ENCODE assay signal across 8 cellular contexts in the genomic region with DNA sequence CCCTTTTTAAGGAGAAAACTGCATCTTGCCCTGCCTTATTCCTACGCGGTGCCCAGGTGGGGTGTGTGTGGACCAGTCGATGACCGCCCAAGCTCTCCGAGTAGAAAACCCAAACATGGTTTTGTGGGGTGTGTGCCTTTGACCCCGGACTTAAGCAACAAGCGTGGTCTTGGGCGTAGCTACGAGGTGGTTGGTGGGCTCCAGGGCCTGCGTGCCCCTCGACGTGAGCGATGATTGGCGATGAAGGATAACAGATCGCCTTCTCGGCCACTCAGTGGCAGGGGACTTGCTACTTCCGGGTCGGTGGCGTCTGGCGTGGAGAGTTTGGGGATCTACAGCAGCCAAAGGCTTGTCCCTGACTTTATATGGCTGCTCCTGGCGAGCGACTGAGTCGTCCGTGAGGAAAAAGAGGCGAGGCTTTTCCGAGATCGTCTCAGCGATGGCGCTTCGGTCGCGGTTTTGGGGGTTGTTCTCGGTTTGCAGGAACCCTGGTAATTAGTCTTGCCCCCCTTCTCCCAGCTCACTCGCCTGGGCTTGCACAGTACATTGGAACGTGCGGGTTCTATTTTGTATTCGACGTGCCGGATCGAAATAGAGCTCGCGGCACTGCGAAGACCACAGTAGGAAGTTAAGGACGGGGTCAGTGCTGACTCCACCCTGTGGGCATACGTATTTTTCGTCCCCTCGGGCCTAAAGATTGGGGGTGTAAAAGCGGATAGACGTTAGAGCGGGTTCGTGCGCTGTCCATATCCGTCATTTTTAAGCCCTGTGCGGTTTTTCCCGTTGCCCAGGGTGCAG. TPM values are rescaled to one million over a fixed set of nuclear protein-coding genes. Genes with fewer than 3 reads are reported as not detected.
A peak's percentile ranks its signal among the peaks of the same experiment; 100 is the strongest.
DNase-seq lines count a peak whose midpoint lies in the region; ATAC-seq, FAIRE-seq and TF ChIP-seq lines count a peak whose summit lies in the region.

A gene (plus strand): TSS at position 319 of the 798 bp plus-strand sequence. CDS start 121 bp downstream, at position 440.

- no peaks in the 10 kb centered on the region for H3K27me3 ChIP-seq in trophoblast cell (ENCODE audit: insufficient read depth, low read length)

- H3K27ac ChIP-seq in adipose tissue (ENCODE audit: low read depth, low read length) (peak within 1 kb of the TSS; percentile 53), trophoblast cell (ENCODE audit: low read depth, low read length) (peak within 1 kb of the TSS; percentile 80)

- peak within 1 kb of the TSS; percentile 78 for H3K14ac ChIP-seq in trophoblast cell (ENCODE audit: low read length)

- H3K36me3 Mint-ChIP-seq in T-cell (peaks cover 44% of the 10 kb centered on the region), type B pancreatic cell (peaks cover 23% of the 10 kb centered on the region)

- peak; percentile 67; the same call in 1 of the 2 replicates for TF ChIP-seq POLR2A in GM12891 (IDR thresholded peaks at IDR 0.05; ENCODE audit: low read depth, low read length)

- peak within 1 kb of the TSS; percentile 81 for H3K18ac ChIP-seq in trophoblast cell (ENCODE audit: low read length)

- peaks cover 7 to 9% of the 10 kb centered on the region in 2 experiments for H3K4me1 ChIP-seq in trophoblast cell (ENCODE audit: control insufficient read depth in 1 of 2, insufficient read depth in 2 of 2, low read length in 2 of 2)

- H3K9me3 ChIP-seq in trophoblast cell (ENCODE audit: insufficient read depth, low read depth, low read length) = no peaks in the 10 kb centered on the region

- peak within 1 kb of the TSS; percentile 98 for H3K4ac ChIP-seq in trophoblast cell (ENCODE audit: low read depth, low read length)

- H3K23ac ChIP-seq in trophoblast cell (ENCODE audit: low read length) = no peak within 1 kb of the TSS

- peak within 1 kb of the TSS; percentile 79 for H4K8ac ChIP-seq in trophoblast cell (ENCODE audit: low read depth, low read length)

- H3K4me1 Mint-ChIP-seq in T-cell (peaks cover 58 to 69% (median 63%) of the 10 kb centered on the region in 3 donors), type B pancreatic cell (ENCODE audit: unreplicated experiment) (peaks cover 26% of the 10 kb centered on the region)

- H2BK120ac ChIP-seq in trophoblast cell (ENCODE audit: insufficient read depth, low read length, poor library complexity) = peak within 1 kb of the TSS; percentile 59

- POLR2A ChIA-PET in T-cell (lab: Charles Lee) = interaction anchor here (0.6 to 2.4 kb wide), 21 partner anchors 8 to 1484 kb away, joined by 3 to 24 read pairs (median 4); a partner anchor contains a TSS

- no peak for TF ChIP-seq CTCF in type B pancreatic cell (conservative IDR thresholded peaks at IDR 0.05)

- H3K27me3 Mint-ChIP-seq in T-cell = no peaks in the 10 kb centered on the region
- no peaks in the 10 kb centered on the region for H3K27me3 Mint-ChIP-seq in type B pancreatic cell

- peak within 1 kb of the TSS; percentile 76 for H4K91ac ChIP-seq in trophoblast cell (ENCODE audit: low read depth, low read length)

- H3K79me2 ChIP-seq in trophoblast cell (ENCODE audit: control insufficient read depth, insufficient read depth, low read length, poor library complexity) = peaks cover 24% of the 10 kb centered on the region

- FAIRE-seq in GM12891 (lab: Jason Lieb, UNC) = peak; percentile 97

- H2AFZ ChIP-seq in trophoblast cell (ENCODE audit: insufficient read depth, low read length, poor library complexity) = peak within 1 kb of the TSS; percentile 86

- DNase-seq in GM12891 (ENCODE audit: insufficient read length, low spot score) = peak; percentile 74
- peak; percentile 86 for DNase-seq in NCI-H1436 treated with DMSO at 0.1 percent for 48 hours (lab: John Stamatoyannopoulos, UW)
- peak; percentile 69 to 91 (median 86) for DNase-seq in T-cell
- DNase-seq in cardiac septum (ENCODE audit: low spot score) = peak; percentile 96
- peak; percentile 80 to 83 for DNase-seq in trophoblast cell
- DNase-seq in type B pancreatic cell (ENCODE audit: extremely low spot score, unreplicated experiment) = peak; percentile 85

- H2AK5ac ChIP-seq in trophoblast cell (ENCODE audit: low read length) = peak within 1 kb of the TSS; percentile 31

- peak within 1 kb of the TSS; percentile 97 to 99 for H3K27ac Mint-ChIP-seq in T-cell
- H3K27ac Mint-ChIP-seq in type B pancreatic cell = peak within 1 kb of the TSS; percentile 100

- WGBS in adipose tissue, 3 donors = 0% methylated on average over 55 of the region's 55 CpGs
- WGBS in trophoblast cell (ENCODE audit: extremely low coverage, insufficient coverage, insufficient read length) = no CpG with 5 or more reads among the region's 55 CpGs

- H3K4me3 Mint-ChIP-seq in T-cell = peak within 1 kb of the TSS; percentile 96 to 99 (median 98)
- peak within 1 kb of the TSS; percentile 100 for H3K4me3 Mint-ChIP-seq in type B pancreatic cell

- intact Hi-C loops in cardiac septum (cut with DNase I) = no loop called here

- ATAC-seq in HG02840 (IDR thresholded peaks at IDR 0.05; ENCODE audit: low FRiP score, unreplicated experiment) (peak; percentile 78), T-cell (replicated peaks in 1 of 4) (peak; percentile 84 to 88 (median 86))

- H2BK5ac ChIP-seq in trophoblast cell (ENCODE audit: low read depth, low read length, poor library complexity) = peak within 1 kb of the TSS; percentile 71

- H3K4me3 ChIP-seq in trophoblast cell (ENCODE audit: low read depth, low read length) = peak within 1 kb of the TSS; percentile 100

- no peaks in the 10 kb centered on the region for H3K9me3 Mint-ChIP-seq in T-cell
- H3K9me3 Mint-ChIP-seq in type B pancreatic cell = no peaks in the 10 kb centered on the region

- H3K9ac ChIP-seq in trophoblast cell (ENCODE audit: low read length) = peak within 1 kb of the TSS; percentile 99

- H4K12ac ChIP-seq in trophoblast cell (ENCODE audit: low read depth, low read length) = peak within 1 kb of the TSS; percentile 73

- H2BK12ac ChIP-seq in trophoblast cell (ENCODE audit: low read length) = no peak within 1 kb of the TSS

- peaks cover 6 to 9% of the 10 kb centered on the region in 2 experiments for H3K36me3 ChIP-seq in trophoblast cell (ENCODE audit: control insufficient read depth in 1 of 2, insufficient read depth in 2 of 2, low read length in 2 of 2)

- CTCF ChIA-PET in T-cell (lab: Charles Lee) = interaction anchor here in 1 of 2 donors (0.5 to 2.4 kb wide), 13 partner anchors 15 to 1506 kb away, joined by 3 to 17 read pairs (median 5); a partner anchor contains a TSS

- H3K4me2 ChIP-seq in trophoblast cell (ENCODE audit: low read length) = peak within 1 kb of the TSS; percentile 84

- H3K79me1 ChIP-seq in trophoblast cell (ENCODE audit: low read length) = peaks cover 14% of the 10 kb centered on the region

TF ChIP-seq in GM12891, 5 proteins besides CTCF, POLR2A, EP300 and RAD21:
- TF ChIP-seq POU2F2 (IDR thresholded peaks at IDR 0.05; ENCODE audit: low read depth, low read length) (no peak), TAF1 (IDR thresholded peaks at IDR 0.05; ENCODE audit: low read depth, low read length) (peak; percentile 54; the same call in 1 of the 2 replicates), POLR2AphosphoS5 (IDR thresholded peaks at IDR 0.05; ENCODE audit: low read depth, low read length) (peak; percentile 77), PAX5 (IDR thresholded peaks at IDR 0.05; ENCODE audit: insufficient read depth, low read length, severe bottlenecking) (no peak), SPI1 (IDR thresholded peaks at IDR 0.05; ENCODE audit: low read depth, low read length) (no peak)

RNA-seq across cellular contexts. Expression of the gene that starts here (rescaled TPM):
- 49.0 TPM for polyA plus RNA-seq in GM12891 (2012; ENCODE audit: low read depth, missing spikeins)
- total RNA-seq in T-cell (10 to 100 TPM; 19.8 to 44.4 (median 36.6) TPM), cardiac septum (53.1 TPM), type B pancreatic cell (ENCODE audit: low replicate concordance) (59.1 and 65.2 TPM in 2 replicates)
- 10 to 100 TPM; 29.7 to 72.1 (median 51.7) TPM for polyA plus RNA-seq in adipose tissue
- 53.3 and 54.2 TPM in 2 replicates for polyA plus RNA-seq in trophoblast cell (2013)

Comparison
In these comparisons a context has a peak if more than half of its experiments do, and no peak if none do; other contexts are left out.
1. Peak in every context shown above with its lines: DNase-seq, ATAC-seq, H3K4me3 ChIP-seq and H3K27ac ChIP-seq.